ENCODE assay signal across 1 cellular context in the genomic region with DNA sequence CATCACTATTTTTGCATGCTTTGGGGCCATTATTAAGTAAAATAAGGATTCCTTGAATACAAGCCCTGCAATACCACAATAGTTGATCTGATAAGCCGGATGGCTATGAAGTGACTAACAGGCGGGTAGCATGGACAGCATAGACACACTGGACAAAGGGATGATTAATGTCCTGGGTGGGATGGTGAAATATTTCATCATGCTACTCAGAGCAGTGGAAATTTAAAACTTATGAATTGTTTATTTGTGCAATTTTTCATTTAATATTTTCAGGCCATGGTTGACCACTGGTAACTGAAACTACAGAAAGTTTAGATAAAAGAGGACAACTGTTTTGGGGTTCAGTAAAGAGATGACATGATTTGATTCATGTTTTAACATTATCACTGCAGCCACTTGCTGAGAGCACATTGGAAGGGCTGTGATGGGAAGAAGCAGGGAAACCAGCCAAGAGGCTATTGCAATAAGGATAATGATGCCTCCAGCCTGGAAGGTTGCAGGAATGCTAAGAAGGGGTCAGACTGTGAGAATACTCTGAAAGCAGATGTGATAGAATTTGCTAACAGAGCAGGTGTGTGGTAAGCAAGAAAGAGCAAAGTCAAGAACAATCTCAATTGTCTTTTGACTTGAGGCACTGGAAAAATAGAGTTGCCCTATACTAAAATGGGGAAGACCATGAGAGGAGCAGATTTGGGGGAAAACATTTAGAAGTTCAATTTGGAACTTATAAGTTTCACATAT.
TF ChIP-seq lines count a peak whose summit lies in the region.

No MANE protein-coding gene starts in this region.

TF ChIP-seq in GM23338, 12 proteins besides CTCF, POLR2A, EP300 and RAD21 (continued from another document):
- TF ChIP-seq, protein P1, sequence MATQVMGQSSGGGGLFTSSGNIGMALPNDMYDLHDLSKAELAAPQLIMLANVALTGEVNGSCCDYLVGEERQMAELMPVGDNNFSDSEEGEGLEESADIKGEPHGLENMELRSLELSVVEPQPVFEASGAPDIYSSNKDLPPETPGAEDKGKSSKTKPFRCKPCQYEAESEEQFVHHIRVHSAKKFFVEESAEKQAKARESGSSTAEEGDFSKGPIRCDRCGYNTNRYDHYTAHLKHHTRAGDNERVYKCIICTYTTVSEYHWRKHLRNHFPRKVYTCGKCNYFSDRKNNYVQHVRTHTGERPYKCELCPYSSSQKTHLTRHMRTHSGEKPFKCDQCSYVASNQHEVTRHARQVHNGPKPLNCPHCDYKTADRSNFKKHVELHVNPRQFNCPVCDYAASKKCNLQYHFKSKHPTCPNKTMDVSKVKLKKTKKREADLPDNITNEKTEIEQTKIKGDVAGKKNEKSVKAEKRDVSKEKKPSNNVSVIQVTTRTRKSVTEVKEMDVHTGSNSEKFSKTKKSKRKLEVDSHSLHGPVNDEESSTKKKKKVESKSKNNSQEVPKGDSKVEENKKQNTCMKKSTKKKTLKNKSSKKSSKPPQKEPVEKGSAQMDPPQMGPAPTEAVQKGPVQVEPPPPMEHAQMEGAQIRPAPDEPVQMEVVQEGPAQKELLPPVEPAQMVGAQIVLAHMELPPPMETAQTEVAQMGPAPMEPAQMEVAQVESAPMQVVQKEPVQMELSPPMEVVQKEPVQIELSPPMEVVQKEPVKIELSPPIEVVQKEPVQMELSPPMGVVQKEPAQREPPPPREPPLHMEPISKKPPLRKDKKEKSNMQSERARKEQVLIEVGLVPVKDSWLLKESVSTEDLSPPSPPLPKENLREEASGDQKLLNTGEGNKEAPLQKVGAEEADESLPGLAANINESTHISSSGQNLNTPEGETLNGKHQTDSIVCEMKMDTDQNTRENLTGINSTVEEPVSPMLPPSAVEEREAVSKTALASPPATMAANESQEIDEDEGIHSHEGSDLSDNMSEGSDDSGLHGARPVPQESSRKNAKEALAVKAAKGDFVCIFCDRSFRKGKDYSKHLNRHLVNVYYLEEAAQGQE (IDR thresholded peaks at IDR 0.05; ENCODE audit: unreplicated experiment): no peak
- TF ChIP-seq NANOG (IDR thresholded peaks at IDR 0.05; ENCODE audit: borderline replicate concordance): no peak
TF ChIP-seq in GM23338: peak in this region for 0.
